ENCODE assay signal across 3 cellular contexts in the genomic region with DNA sequence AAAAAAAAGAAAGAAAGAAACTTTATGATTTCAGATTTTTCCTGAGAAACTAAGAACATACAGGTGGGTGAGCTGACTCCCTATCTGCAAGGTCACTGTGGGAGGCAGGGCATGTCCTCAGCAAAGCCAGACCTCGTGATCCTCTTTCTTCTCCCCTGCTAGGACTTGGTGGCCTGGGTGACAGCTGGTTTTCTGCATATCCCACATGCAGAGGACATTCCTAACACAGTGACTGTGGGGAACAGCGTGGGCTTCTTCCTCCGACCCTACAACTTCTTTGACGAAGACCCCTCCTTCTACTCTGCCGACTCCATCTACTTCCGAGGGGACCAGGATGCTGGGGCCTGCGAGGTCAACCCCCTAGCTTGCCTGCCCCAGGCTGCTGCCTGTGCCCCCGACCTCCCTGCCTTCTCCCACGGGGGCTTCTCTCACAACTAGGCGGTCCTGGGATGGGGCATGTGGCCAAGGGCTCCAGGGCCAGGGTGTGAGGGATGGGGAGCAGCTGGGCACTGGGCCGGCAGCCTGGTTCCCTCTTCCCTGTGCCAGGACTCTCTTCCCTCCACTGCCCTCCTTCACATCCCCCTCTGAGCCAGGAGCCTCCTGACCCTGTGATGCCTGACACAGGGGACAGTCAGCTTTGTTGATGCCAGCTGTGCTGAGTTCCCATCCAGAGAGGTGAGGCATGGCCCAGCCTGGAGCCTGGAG. TPM values are rescaled to one million over a fixed set of nuclear protein-coding genes. Genes with fewer than 3 reads are reported as not detected.
"Had no signal": no experiment of that assay in that cellular context is flagged by ENCODE, and none has a peak within 500 bp of the region (broad histone marks: within the 10 kb centered on the region; RNA-seq: fewer than 3 reads in every experiment).

No MANE protein-coding gene starts in this region.

RNA-seq across cellular contexts. Expression of a gene that starts 26.5 kb away (rescaled TPM):
- total RNA-seq: M059J, PC-3, SK-MEL-5 had no signal

RNA-seq across cellular contexts. Expression of a gene that starts 29.7 kb away (rescaled TPM):
- total RNA-seq: M059J had no signal
